In the genomic region with DNA sequence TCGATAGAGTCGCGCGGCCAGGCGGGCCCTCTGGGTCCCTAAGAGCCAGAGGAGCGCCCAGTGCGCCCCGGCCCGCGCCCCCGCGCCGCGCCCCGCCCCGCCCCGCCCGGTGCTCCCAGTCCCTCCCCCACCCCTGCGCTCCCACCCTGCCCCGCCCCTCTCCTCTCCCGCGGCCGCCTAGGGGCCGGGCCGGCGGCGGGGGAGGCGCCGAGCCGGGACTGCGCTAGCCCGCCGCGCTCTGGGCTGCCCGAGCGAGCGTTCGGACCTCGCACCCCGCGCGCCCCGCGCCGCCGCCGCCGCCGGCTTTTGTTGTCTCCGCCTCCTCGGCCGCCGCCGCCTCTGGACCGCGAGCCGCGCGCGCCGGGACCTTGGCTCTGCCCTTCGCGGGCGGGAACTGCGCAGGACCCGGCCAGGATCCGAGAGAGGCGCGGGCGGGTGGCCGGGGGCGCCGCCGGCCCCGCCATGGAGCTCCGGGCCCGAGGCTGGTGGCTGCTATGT, we compare ENCODE assay signal across 1 cellular context.
TF ChIP-seq lines count a peak whose summit lies in the region.

GPC1 (plus strand) TSS at position 207 of the 498 bp plus-strand sequence; CDS start at position 463, 256 bp downstream.

TF ChIP-seq in K562, 482 proteins besides CTCF, POLR2A, EP300 and RAD21 (continued from another document):
- TF ChIP-seq E2F6 (IDR thresholded peaks at IDR 0.05; ENCODE audit: borderline replicate concordance in 1 of 2, extremely low read depth in 1 of 2, insufficient read depth in 1 of 2, insufficient read length in 1 of 2, low read depth in 1 of 2, low read length in 1 of 2, poor library complexity in 1 of 2, severe bottlenecking in 1 of 2) (peak in 1 of 2 experiments; percentile 80), SNIP1 (IDR thresholded peaks at IDR 0.05; ENCODE audit: low read depth) (no peak), HCFC1 (IDR thresholded peaks at IDR 0.05; ENCODE audit: low read depth, low read length) (no peak), CCAR2 (IDR thresholded peaks at IDR 0.05; ENCODE audit: low read depth, low read length) (no peak), SP1 (CRISPR knock-in tag; IDR thresholded peaks at IDR 0.05) (no peak), THRAP3 (IDR thresholded peaks at IDR 0.05; ENCODE audit: borderline replicate concordance) (no peak), PHF8 (IDR thresholded peaks at IDR 0.05; ENCODE audit: borderline replicate concordance, low read length) (peak; percentile 24; the same call in 1 of the 2 replicates), ZNF584 (CRISPR knock-in tag; IDR thresholded peaks at IDR 0.05; ENCODE audit: low read depth) (no peak), ZBTB7A (IDR thresholded peaks at IDR 0.05; ENCODE audit: borderline replicate concordance, control insufficient read depth, low read depth, low read length) (peak; percentile 1; the same call in 1 of the 2 replicates), GATA2 (CRISPR knock-in tag; IDR thresholded peaks at IDR 0.05) (no peak), FOXP1 (CRISPR knock-in tag; IDR thresholded peaks at IDR 0.05) (no peak), CEBPB (tag; IDR thresholded peaks at IDR 0.05) (no peak), JUN (IDR thresholded peaks at IDR 0.05; ENCODE audit: borderline replicate concordance, low read depth, low read length) (no peak), JUN (CRISPR knock-in tag; IDR thresholded peaks at IDR 0.05; ENCODE audit: borderline replicate concordance) (no peak), MIER1 (IDR thresholded peaks at IDR 0.05; ENCODE audit: low read depth) (no peak), ZC3H8 (IDR thresholded peaks at IDR 0.05) (no peak), POLR2H (tag; IDR thresholded peaks at IDR 0.05; ENCODE audit: low read depth) (no peak), MLLT1 (IDR thresholded peaks at IDR 0.05) (no peak), DIDO1 (tag; IDR thresholded peaks at IDR 0.05; ENCODE audit: low read depth) (no peak), POLR2AphosphoS5 (IDR thresholded peaks at IDR 0.05; ENCODE audit: control insufficient read depth, insufficient read depth, low read depth, low read length) (no peak), MYBL2 (IDR thresholded peaks at IDR 0.05; ENCODE audit: low read depth) (no peak), MYBL2 (CRISPR knock-in tag; IDR thresholded peaks at IDR 0.05; ENCODE audit: borderline replicate concordance) (no peak), CHD7 (IDR thresholded peaks at IDR 0.05; ENCODE audit: low read depth, low read length) (no peak), CXXC5 (CRISPR knock-in tag; IDR thresholded peaks at IDR 0.05) (peak; percentile 48; the same call in 1 of the 2 replicates), SIX5 (IDR thresholded peaks at IDR 0.05; ENCODE audit: borderline replicate concordance in 1 of 2, insufficient read depth in 1 of 2, low read depth in 1 of 2, low read length in 2 of 2) (no peak), GABPB2 (CRISPR knock-in tag; conservative IDR thresholded peaks at IDR 0.05) (no peak), CCNT2 (IDR thresholded peaks at IDR 0.05; ENCODE audit: borderline replicate concordance, extremely low read depth, insufficient read length, low read depth, low read length) (no peak)
- TF ChIP-seq, protein P1, sequence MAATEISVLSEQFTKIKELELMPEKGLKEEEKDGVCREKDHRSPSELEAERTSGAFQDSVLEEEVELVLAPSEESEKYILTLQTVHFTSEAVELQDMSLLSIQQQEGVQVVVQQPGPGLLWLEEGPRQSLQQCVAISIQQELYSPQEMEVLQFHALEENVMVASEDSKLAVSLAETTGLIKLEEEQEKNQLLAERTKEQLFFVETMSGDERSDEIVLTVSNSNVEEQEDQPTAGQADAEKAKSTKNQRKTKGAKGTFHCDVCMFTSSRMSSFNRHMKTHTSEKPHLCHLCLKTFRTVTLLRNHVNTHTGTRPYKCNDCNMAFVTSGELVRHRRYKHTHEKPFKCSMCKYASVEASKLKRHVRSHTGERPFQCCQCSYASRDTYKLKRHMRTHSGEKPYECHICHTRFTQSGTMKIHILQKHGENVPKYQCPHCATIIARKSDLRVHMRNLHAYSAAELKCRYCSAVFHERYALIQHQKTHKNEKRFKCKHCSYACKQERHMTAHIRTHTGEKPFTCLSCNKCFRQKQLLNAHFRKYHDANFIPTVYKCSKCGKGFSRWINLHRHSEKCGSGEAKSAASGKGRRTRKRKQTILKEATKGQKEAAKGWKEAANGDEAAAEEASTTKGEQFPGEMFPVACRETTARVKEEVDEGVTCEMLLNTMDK (IDR thresholded peaks at IDR 0.05; ENCODE audit: borderline replicate concordance, insufficient read depth, low read depth, low read length, poor library complexity, severe bottlenecking), result peak; percentile 25
- TF ChIP-seq, protein P2, sequence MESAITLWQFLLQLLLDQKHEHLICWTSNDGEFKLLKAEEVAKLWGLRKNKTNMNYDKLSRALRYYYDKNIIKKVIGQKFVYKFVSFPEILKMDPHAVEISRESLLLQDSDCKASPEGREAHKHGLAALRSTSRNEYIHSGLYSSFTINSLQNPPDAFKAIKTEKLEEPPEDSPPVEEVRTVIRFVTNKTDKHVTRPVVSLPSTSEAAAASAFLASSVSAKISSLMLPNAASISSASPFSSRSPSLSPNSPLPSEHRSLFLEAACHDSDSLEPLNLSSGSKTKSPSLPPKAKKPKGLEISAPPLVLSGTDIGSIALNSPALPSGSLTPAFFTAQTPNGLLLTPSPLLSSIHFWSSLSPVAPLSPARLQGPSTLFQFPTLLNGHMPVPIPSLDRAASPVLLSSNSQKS (CRISPR knock-in tag; IDR thresholded peaks at IDR 0.05), result no peak
